ENCODE assay signal across 1 cellular context in the genomic region with DNA sequence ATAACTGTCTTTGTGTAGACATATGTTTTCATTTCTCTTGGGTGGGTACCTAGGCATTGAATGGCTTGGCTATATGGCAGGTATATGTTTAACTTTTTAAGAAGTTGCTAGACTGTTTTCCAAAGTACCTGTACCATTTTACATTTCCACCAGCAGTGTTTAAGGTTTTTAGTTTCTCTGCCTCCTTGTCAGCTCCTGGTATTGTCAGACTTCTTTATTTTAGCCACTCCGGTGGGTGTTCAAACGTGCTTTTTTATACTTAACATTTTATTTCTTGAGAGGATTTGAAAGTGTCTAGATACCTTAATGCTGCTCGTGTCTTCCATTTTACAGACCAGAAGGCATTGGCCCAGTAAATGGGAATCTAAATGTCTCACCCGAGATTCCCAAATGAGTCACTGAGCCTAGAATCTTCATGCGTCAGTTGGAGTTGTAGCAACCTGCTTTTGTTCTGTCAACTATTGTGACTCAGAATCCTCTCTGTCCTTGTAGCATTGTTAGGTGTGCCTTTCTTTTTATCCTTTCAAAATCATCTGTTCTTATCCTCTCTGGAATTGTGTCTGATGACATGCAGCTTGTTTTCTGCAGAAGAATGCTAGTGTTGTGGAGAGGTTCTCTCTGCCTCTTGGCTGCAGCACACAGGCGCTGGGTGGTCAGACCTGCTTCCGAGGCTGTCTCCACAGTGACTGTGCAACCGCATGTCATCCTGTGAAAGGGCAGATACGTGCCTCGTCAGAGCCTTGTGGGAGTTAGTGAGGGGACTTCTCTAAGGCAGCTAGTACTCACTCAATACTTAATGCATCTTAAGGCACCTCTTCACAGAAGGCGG.
TF ChIP-seq lines count a peak whose summit lies in the region.

No MANE protein-coding gene starts in this region.

TF ChIP-seq in SK-N-SH treated with all-trans-retinoic acid at 6 μM for 48 hours, 23 proteins besides CTCF, POLR2A, EP300 and RAD21 (continued from another document):
- TF ChIP-seq, protein P1, sequence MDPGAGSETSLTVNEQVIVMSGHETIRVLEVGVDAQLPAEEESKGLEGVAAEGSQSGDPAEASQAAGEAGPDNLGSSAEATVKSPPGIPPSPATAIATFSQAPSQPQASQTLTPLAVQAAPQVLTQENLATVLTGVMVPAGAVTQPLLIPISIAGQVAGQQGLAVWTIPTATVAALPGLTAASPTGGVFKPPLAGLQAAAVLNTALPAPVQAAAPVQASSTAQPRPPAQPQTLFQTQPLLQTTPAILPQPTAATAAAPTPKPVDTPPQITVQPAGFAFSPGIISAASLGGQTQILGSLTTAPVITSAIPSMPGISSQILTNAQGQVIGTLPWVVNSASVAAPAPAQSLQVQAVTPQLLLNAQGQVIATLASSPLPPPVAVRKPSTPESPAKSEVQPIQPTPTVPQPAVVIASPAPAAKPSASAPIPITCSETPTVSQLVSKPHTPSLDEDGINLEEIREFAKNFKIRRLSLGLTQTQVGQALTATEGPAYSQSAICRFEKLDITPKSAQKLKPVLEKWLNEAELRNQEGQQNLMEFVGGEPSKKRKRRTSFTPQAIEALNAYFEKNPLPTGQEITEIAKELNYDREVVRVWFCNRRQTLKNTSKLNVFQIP (CRISPR knock-in tag; IDR thresholded peaks at IDR 0.05; ENCODE audit: borderline replicate concordance, low read depth) = no peak
- TF ChIP-seq ZC3H10 (CRISPR knock-in tag; IDR thresholded peaks at IDR 0.05) = no peak; the same call in 1 of the 2 replicates
